In genomic region chr3:49028298-49028672, GRCh38 we compare ENCODE assay signal across 10 cellular contexts. TPM values are rescaled to one million over a fixed set of nuclear protein-coding genes. Genes with fewer than 3 reads are reported as not detected.
DNase-seq lines count a peak whose midpoint lies in the region; ATAC-seq and TF ChIP-seq lines count a peak whose summit lies in the region.
"Had no signal": no experiment of that assay in that cellular context is flagged by ENCODE, and none has a peak within 500 bp of the region (broad histone marks: within the 10 kb centered on the region; RNA-seq: fewer than 3 reads in every experiment).

No MANE protein-coding gene starts in this region.

- no peak for ATAC-seq in natural killer cell
- ATAC-seq in GM18909 (IDR thresholded peaks at IDR 0.05; ENCODE audit: poor library complexity, unreplicated experiment) = no peak

- H3K4me3 ChIP-seq in BJ (ENCODE audit: low read depth, low read length) (peak overlapping the region; percentile 75), Loucy (ENCODE audit: low read length, poor library complexity, severe bottlenecking) (peak overlapping the region; percentile 88)

- H3K9me3 Mint-ChIP-seq in natural killer cell = no peaks in the 10 kb centered on the region

- peaks cover 13% of the 10 kb centered on the region for H3K36me3 Mint-ChIP-seq in natural killer cell

- DNase-seq in BJ (ENCODE audit: low read depth) = no peak
- no peak for DNase-seq in natural killer cell
- DNase-seq in UCSD-AML1 (lab: John Stamatoyannopoulos, UW; ENCODE audit: unreplicated experiment) = no peak
- no peak for DNase-seq in DMS 273 treated with DMSO at 0.1 percent for 48 hours (lab: John Stamatoyannopoulos, UW)
- DNase-seq in DMS153 treated with DMSO at 0.1 percent for 48 hours (lab: John Stamatoyannopoulos, UW; ENCODE audit: unreplicated experiment) = no peak
- DNase-seq: kidney glomerular epithelial cell; NK-92 treated with Interleukin-12 subunit alpha and Interleukin-12 subunit beta, amount 100 ng/mL, for 24 hours had no signal

- H3K4me1 ChIP-seq in Loucy (ENCODE audit: insufficient read depth, low read length, poor library complexity, severe bottlenecking) = peaks cover 43% of the 10 kb centered on the region

- H3K4me2 ChIP-seq in Loucy (ENCODE audit: low read depth, low read length, poor library complexity, severe bottlenecking) = peak overlapping the region; percentile 97

- peak overlapping the region; percentile 99 to 100 for H3K27ac Mint-ChIP-seq in natural killer cell

- H3K9me3 ChIP-seq in Loucy (ENCODE audit: insufficient read depth, low read depth, low read length) = no peaks in the 10 kb centered on the region

- POLR2A ChIA-PET in BJ (lab: Charles Lee) = interaction anchor here (0.6 kb wide), 1 partner anchor 903 kb away, joined by 4 read pairs; no protein-coding TSS in a partner anchor

- H3K27me3 Mint-ChIP-seq in natural killer cell (ENCODE audit: low read depth in 2 of 2) = no peaks in the 10 kb centered on the region

- H3K27me3 ChIP-seq in BJ (ENCODE audit: control insufficient read depth, insufficient read depth, low read length) (no peaks in the 10 kb centered on the region), Loucy (ENCODE audit: insufficient read depth, low read length, poor library complexity, severe bottlenecking) (no peaks in the 10 kb centered on the region)

- TF ChIP-seq CTCF in BJ (IDR thresholded peaks at IDR 0.05; ENCODE audit: insufficient read depth, low read depth, low read length) = no peak
- TF ChIP-seq CTCF in Loucy (conservative IDR thresholded peaks at IDR 0.05; ENCODE audit: low read length) = no peak
- TF ChIP-seq CTCF in natural killer cell (IDR thresholded peaks at IDR 0.05) = no peak

- H3K9ac ChIP-seq in Loucy (ENCODE audit: low read depth, low read length, poor library complexity, severe bottlenecking) = peak overlapping the region; percentile 91

- peaks cover 24 to 36% of the 10 kb centered on the region in 2 donors for H3K4me1 Mint-ChIP-seq in natural killer cell

- peak overlapping the region; percentile 98 for H3K27ac ChIP-seq in cingulate gyrus (ENCODE audit: low read depth, low read length)

- H2AFZ ChIP-seq in Loucy (ENCODE audit: low read length) = no peak overlapping the region

- H3K79me2 ChIP-seq in Loucy (ENCODE audit: insufficient read depth, low read length) = peaks cover 57% of the 10 kb centered on the region

- CTCF ChIA-PET in BJ (lab: Yijun Ruan, JAX) = no interaction called here

- H3K9me2 ChIP-seq in Loucy (replicated peaks; ENCODE audit: low read depth, low read length) = no peaks in the 10 kb centered on the region

- peaks cover 31% of the 10 kb centered on the region for H4K20me1 ChIP-seq in Loucy (ENCODE audit: insufficient read depth, low read length, poor library complexity, severe bottlenecking)

- intact Hi-C loops in natural killer cell (cut with micrococcal nuclease) = no loop called here

- H3F3A ChIP-seq in Loucy (ENCODE audit: low read depth) = 0 out of 2 replicates have a peak, but pooled peaks cover under 1% of the 10 kb centered on the region

- peak overlapping the region; percentile 96 for H3K4me3 Mint-ChIP-seq in natural killer cell

- H3K36me3 ChIP-seq in BJ (ENCODE audit: control insufficient read depth, insufficient read depth, low read length) (peaks cover 45% of the 10 kb centered on the region), Loucy (ENCODE audit: insufficient read depth, low read length) (peaks cover 76% of the 10 kb centered on the region)

RNA-seq across cellular contexts. Expression of gene IMPDH2, which starts 0.9 kb away (rescaled TPM):
- polyA plus RNA-seq in BJ (2011; rRNA removed) = 280 and 395 TPM in 2 replicates
- 200 and 358 TPM in 2 replicates for polyA minus RNA-seq in BJ (2011; rRNA and poly(A)+ RNA removed)
- total RNA-seq in natural killer cell = 10 to 100 TPM; 45.6 to 85.7 (median 50.0) TPM

RNA-seq across cellular contexts. Expression of gene NDUFAF3, which starts 6.4 kb away (rescaled TPM):
- 65.1 and 89.5 TPM in 2 replicates for polyA plus RNA-seq in BJ (2011; rRNA removed)
- 60.8 and 71.1 TPM in 2 replicates for polyA minus RNA-seq in BJ (2011; rRNA and poly(A)+ RNA removed)
- total RNA-seq in natural killer cell = 10 to 100 TPM; 51.0 to 72.9 (median 66.1) TPM

RNA-seq across cellular contexts. Expression of gene DALRD3, which starts 9.9 kb away (rescaled TPM):
- 46.8 and 59.6 TPM in 2 replicates for polyA plus RNA-seq in BJ (2011; rRNA removed)
- 35.6 and 56.9 TPM in 2 replicates for polyA minus RNA-seq in BJ (2011; rRNA and poly(A)+ RNA removed)
- total RNA-seq in natural killer cell = 10 to 100 TPM; 16.8 to 20.1 (median 18.0) TPM

RNA-seq across cellular contexts. Expression of gene WDR6, which starts 21.1 kb away (rescaled TPM):
- polyA plus RNA-seq in BJ (2011; rRNA removed) = 100 and 164 TPM in 2 replicates
- polyA minus RNA-seq in BJ (2011; rRNA and poly(A)+ RNA removed) = 94.1 and 135 TPM in 2 replicates
- total RNA-seq in natural killer cell = 100 to 1,000 TPM; 113 to 167 (median 129) TPM

RNA-seq across cellular contexts. Expression of gene P4HTM, which starts 38.2 kb away (rescaled TPM):
- 25.8 and 38.4 TPM in 2 replicates for polyA plus RNA-seq in BJ (2011; rRNA removed)
- polyA minus RNA-seq in BJ (2011; rRNA and poly(A)+ RNA removed) = 18.6 and 28.6 TPM in 2 replicates
- total RNA-seq in natural killer cell = 10 to 100 TPM; 28.8 to 31.3 (median 30.6) TPM
